ENCODE assay signal across 13 cellular contexts in genomic region chr17:39187152-39187830, GRCh38. TPM values are rescaled to one million over a fixed set of nuclear protein-coding genes. Genes with fewer than 3 reads are reported as not detected.
DNase-seq lines count a peak whose midpoint lies in the region; ATAC-seq, FAIRE-seq and TF ChIP-seq lines count a peak whose summit lies in the region.
"Had no signal": no experiment of that assay in that cellular context is flagged by ENCODE, and none has a peak within 500 bp of the region (broad histone marks: within the 10 kb centered on the region; RNA-seq: fewer than 3 reads in every experiment).

No MANE protein-coding gene starts in this region.

- POLR2A ChIA-PET in HEK293 (lab: Yijun Ruan, JAX): interaction anchor here (1.7 kb wide), 1 partner anchor 13 kb away, joined by 8 read pairs; the partner anchor contains the start of gene RPL19

- no peak for TF ChIP-seq CTCF in HEK293 (tag by site-specific recombination; IDR thresholded peaks at IDR 0.05)
- no peak for TF ChIP-seq CTCF in body of pancreas (IDR thresholded peaks at IDR 0.05)

- intact Hi-C loops in left colon (cut with DNase I, micrococcal nuclease) (no loop called here), body of pancreas (cut with DNase I) (no loop called here)

- H3K4me3 ChIP-seq in HEK293 (ENCODE audit: low read depth, low read length) (no peak overlapping the region), body of pancreas (no peak overlapping the region)

- DNase-seq in RCC 7860 (ENCODE audit: low spot score) (peak; percentile 19), left colon (peak; percentile 47 to 75), body of pancreas (no peak), RKO (ENCODE audit: low spot score) (no peak)
- DNase-seq: CD4-positive, alpha-beta memory T cell; H9; KBM-7; NCI-H187; SW 1271 had no signal

- CTCF ChIA-PET in HEK293 (lab: Yijun Ruan, JAX): interaction anchor here (0.6 to 1.8 kb wide), 4 partner anchors 11 to 63 kb away, joined by 3 to 11 read pairs (median 4); no protein-coding TSS in a partner anchor

- H3K27me3 ChIP-seq in body of pancreas: no peaks in the 10 kb centered on the region

- peak; percentile 92 for ATAC-seq in left colon
- ATAC-seq in body of pancreas: no peak
- ATAC-seq in HG02588 (IDR thresholded peaks at IDR 0.05; ENCODE audit: unreplicated experiment): no peak

- no peak for TF ChIP-seq POLR2A in body of pancreas (IDR thresholded peaks at IDR 0.05)

- FAIRE-seq in RCC 7860 (lab: Jason Lieb, UNC): no peak

- 92 to 98% methylated on average over 6 to 9 of the region's 9 CpGs for WGBS in body of pancreas, 2 donors

- H3K4me1 ChIP-seq in HEK293 (ENCODE audit: control insufficient read depth, insufficient read depth, low read length): no peaks in the 10 kb centered on the region
- no peaks in the 10 kb centered on the region for H3K4me1 ChIP-seq in body of pancreas

- peaks cover 55 to 79% of the 10 kb centered on the region in 2 experiments for H3K36me3 ChIP-seq in HEK293 (ENCODE audit: control insufficient read depth in 2 of 2, insufficient read depth in 1 of 2, low read length in 2 of 2)
- no peaks in the 10 kb centered on the region for H3K36me3 ChIP-seq in body of pancreas (replicated peaks in 1 of 2; ENCODE audit: insufficient read depth in 1 of 2, low read depth in 2 of 2)

- H3K9me3 ChIP-seq in HEK293 (ENCODE audit: control insufficient read depth, insufficient read depth, low read depth, low read length): no peaks in the 10 kb centered on the region
- no peaks in the 10 kb centered on the region for H3K9me3 ChIP-seq in body of pancreas

- H3K27ac ChIP-seq in HEK293 (ENCODE audit: extremely low read depth, low read depth, low read length): no peak overlapping the region
- peak overlapping the region; percentile 44 for H3K27ac ChIP-seq in temporal lobe (ENCODE audit: low read depth, low read length)
- H3K27ac ChIP-seq in body of pancreas: no peak overlapping the region

TF ChIP-seq in HEK293, 187 proteins besides CTCF, POLR2A, EP300 and RAD21:
- TF ChIP-seq ZNF768 (tag by site-specific recombination; IDR thresholded peaks at IDR 0.05) (peak; percentile 56; the same call in 1 of the 2 replicates), BCL6B (tag by site-specific recombination; IDR thresholded peaks at IDR 0.05) (no peak), ZSCAN30 (tag by site-specific recombination; IDR thresholded peaks at IDR 0.05) (no peak), ZNF433 (tag by site-specific recombination; IDR thresholded peaks at IDR 0.05; ENCODE audit: low read depth) (no peak)
TF ChIP-seq in HEK293: peak in this region for 1.

RNA-seq across cellular contexts. Expression of gene CACNB1, which starts 10.2 kb away (rescaled TPM):
- total RNA-seq in left colon (10 to 100 TPM; 12.7 to 16.1 TPM), temporal lobe (30.2 TPM), body of pancreas (1 to 10 TPM; 2.3 TPM)

RNA-seq across cellular contexts. Expression of gene RPL19, which starts 12.8 kb away (rescaled TPM):
- 1,000 to 10,000 TPM; 1,376 to 1,435 TPM for total RNA-seq in left colon
- 940 TPM for total RNA-seq in temporal lobe
- 1,000 to 10,000 TPM; 1,534 to 2,029 TPM for total RNA-seq in body of pancreas

RNA-seq across cellular contexts. Expression of gene ARL5C, which starts 21.3 kb away (rescaled TPM):
- total RNA-seq in left colon (under 1 TPM in 1 of 2 donors, not detected in 1; 0.56 TPM), temporal lobe (not detected), body of pancreas (under 1 TPM in 1 of 2 donors, not detected in 1; 0.26 TPM)
- total RNA-seq: CD4-positive, alpha-beta memory T cell; H9; RPMI7951 had no signal

RNA-seq across cellular contexts. Expression of gene PLXDC1, which starts 35.9 kb away (rescaled TPM):
- total RNA-seq in left colon (1 to 10 TPM; 2.3 to 5.0 TPM), temporal lobe (7.9 TPM), body of pancreas (1 to 10 TPM in 1 of 2 donors, not detected in 1; 6.5 TPM)

RNA-seq across cellular contexts. Expression of gene STAC2, which starts 38.5 kb away (rescaled TPM):
- total RNA-seq in left colon (under 1 TPM in 1 of 2 donors, not detected in 1; 0.17 TPM), temporal lobe (0.49 TPM), body of pancreas (not detected)
- total RNA-seq: CD4-positive, alpha-beta memory T cell had no signal

Comparison
In these comparisons a context has a peak if more than half of its experiments do, and no peak if none do; other contexts are left out.
1. DNase-seq: peak in RCC 7860 (single experiment) and left colon (2 of 2); none in body of pancreas (0 of 4) and RKO (single experiment).